ENCODE assay signal across 8 cellular contexts in genomic region chr19:49157445-49158224, GRCh38. TPM values are rescaled to one million over a fixed set of nuclear protein-coding genes. Genes with fewer than 3 reads are reported as not detected.
DNase-seq lines count a peak whose midpoint lies in the region; ATAC-seq, FAIRE-seq and TF ChIP-seq lines count a peak whose summit lies in the region.

TSS of gene TRPM4 (plus strand) at chr19:49157792. CDS start at chr19:49157867, 75 bp downstream.

- peak within 1 kb of the TSS; percentile 78 for H3K4me2 ChIP-seq in neuronal stem cell (ENCODE audit: insufficient read depth, low read length, poor library complexity, severe bottlenecking)

- peak within 1 kb of the TSS; percentile 91 for H2AFZ ChIP-seq in neuronal stem cell (ENCODE audit: low read length)

- H3K4me3 ChIP-seq in neuronal stem cell (ENCODE audit: low read length in 2 of 2): peak within 1 kb of the TSS; percentile 92 to 98
- peak within 1 kb of the TSS; percentile 92 for H3K4me3 ChIP-seq in upper lobe of right lung

- H3K27ac Mint-ChIP-seq in activated naive CD8-positive, alpha-beta T cell treated with anti-CD3 and anti-CD28 coated beads, Interleukin-2, amount 10 ng/mL, durations not matched to agents 7 days and 5 days: no peak within 1 kb of the TSS

- H3K9ac ChIP-seq in neuronal stem cell (ENCODE audit: low read depth, low read length, poor library complexity): peak within 1 kb of the TSS; percentile 94

- peak within 1 kb of the TSS; percentile 84 for H2BK15ac ChIP-seq in neuronal stem cell (ENCODE audit: low read length)

- H3K4me1 ChIP-seq in neuronal stem cell (ENCODE audit: control insufficient read depth in 2 of 2, insufficient read depth in 1 of 2, low read depth in 1 of 2, low read length in 2 of 2) (peaks cover 16 to 20% of the 10 kb centered on the region in 2 donors), upper lobe of right lung (no peaks in the 10 kb centered on the region)

- H3K9me3 Mint-ChIP-seq in activated naive CD8-positive, alpha-beta T cell treated with anti-CD3 and anti-CD28 coated beads, Interleukin-2, amount 10 ng/mL, durations not matched to agents 7 days and 5 days: no peaks in the 10 kb centered on the region

- H3K9me3 ChIP-seq in neuronal stem cell (replicated peaks in 1 of 2; ENCODE audit: control insufficient read depth in 2 of 2, insufficient read depth in 1 of 2, low read depth in 1 of 2, low read length in 2 of 2): peaks cover 0 to 2% of the 10 kb centered on the region in 2 donors
- H3K9me3 ChIP-seq in upper lobe of right lung: no peaks in the 10 kb centered on the region

- peak; percentile 71 for ATAC-seq in activated naive CD8-positive, alpha-beta T cell treated with anti-CD3 and anti-CD28 coated beads, Interleukin-2, amount 10 ng/mL, durations not matched to agents 7 days and 5 days (ENCODE audit: low read depth)
- ATAC-seq in upper lobe of right lung: peak; percentile 96
- ATAC-seq in GM19463 (IDR thresholded peaks at IDR 0.05; ENCODE audit: unreplicated experiment): no peak

- H2BK5ac ChIP-seq in neuronal stem cell (ENCODE audit: low read length): peak within 1 kb of the TSS; percentile 53

- peaks cover 7% of the 10 kb centered on the region for H3K4me1 Mint-ChIP-seq in activated naive CD8-positive, alpha-beta T cell treated with anti-CD3 and anti-CD28 coated beads, Interleukin-2, amount 10 ng/mL, durations not matched to agents 7 days and 5 days

- FAIRE-seq in HTR-8/SVneo (lab: Jason Lieb, UNC): peak; percentile 77

- peak within 1 kb of the TSS; percentile 62 for H3K4me3 Mint-ChIP-seq in activated naive CD8-positive, alpha-beta T cell treated with anti-CD3 and anti-CD28 coated beads, Interleukin-2, amount 10 ng/mL, durations not matched to agents 7 days and 5 days

- no peak within 1 kb of the TSS for H4K91ac ChIP-seq in neuronal stem cell (ENCODE audit: low read depth, low read length, poor library complexity)

- H3K27ac ChIP-seq in neuronal stem cell (replicated peaks; ENCODE audit: low read length) (no peak within 1 kb of the TSS), upper lobe of right lung (peak within 1 kb of the TSS; percentile 83)

- peak within 1 kb of the TSS; percentile 72 for H2BK120ac ChIP-seq in neuronal stem cell (ENCODE audit: low read depth, low read length)

- H3K36me3 ChIP-seq in neuronal stem cell (replicated peaks in 1 of 2; ENCODE audit: control insufficient read depth in 2 of 2, insufficient read depth in 2 of 2, low read length in 2 of 2): peaks cover 0 to 20% of the 10 kb centered on the region in 2 donors
- no peaks in the 10 kb centered on the region for H3K36me3 ChIP-seq in upper lobe of right lung

- peaks cover 2% of the 10 kb centered on the region for H3K79me1 ChIP-seq in neuronal stem cell (ENCODE audit: low read depth, low read length)

- POLR2A ChIA-PET in activated naive CD8-positive, alpha-beta T cell treated with anti-CD3 and anti-CD28 coated beads, Interleukin-2, amount 10 ng/mL, durations not matched to agents 7 days and 5 days (lab: Charles Lee): no interaction called here

- peak within 1 kb of the TSS; percentile 94 for H3K4ac ChIP-seq in neuronal stem cell (ENCODE audit: low read length)

- no peak within 1 kb of the TSS for H2BK12ac ChIP-seq in neuronal stem cell (ENCODE audit: low read length)

- no CpG with 5 or more reads among the region's 41 CpGs for WGBS in neuronal stem cell (ENCODE audit: extremely low coverage in 2 of 2, insufficient read length in 2 of 2, insufficient replicate concordance in 1 of 2), 2 donors

- peak; percentile 95 for DNase-seq in AG20443 (ENCODE audit: low spot score)
- peak; percentile 82 for DNase-seq in HTR-8/SVneo (ENCODE audit: insufficient read length, low spot score)
- peak; percentile 51 for DNase-seq in OCI-M2 (lab: John Stamatoyannopoulos, UW; ENCODE audit: unreplicated experiment)
- DNase-seq in activated naive CD8-positive, alpha-beta T cell treated with anti-CD3 and anti-CD28 coated beads, Interleukin-2, amount 10 ng/mL, durations not matched to agents 7 days and 5 days: peak; percentile 66
- peak; percentile 83 for DNase-seq in glomerular visceral epithelial cell (ENCODE audit: extremely low spot score)
- peak; percentile 83 for DNase-seq in neuronal stem cell (ENCODE audit: low spot score)
- DNase-seq in upper lobe of right lung: peak; percentile 96

- H3K27me3 Mint-ChIP-seq in activated naive CD8-positive, alpha-beta T cell treated with anti-CD3 and anti-CD28 coated beads, Interleukin-2, amount 10 ng/mL, durations not matched to agents 7 days and 5 days: peaks cover 47% of the 10 kb centered on the region

- peak within 1 kb of the TSS; percentile 79 for H3K14ac ChIP-seq in neuronal stem cell (ENCODE audit: low read length)

- intact Hi-C loops in upper lobe of right lung (cut with DNase I): no loop called here

- TF ChIP-seq CTCF in upper lobe of right lung (IDR thresholded peaks at IDR 0.05): no peak

- H3K27me3 ChIP-seq in neuronal stem cell (ENCODE audit: control insufficient read depth in 3 of 3, insufficient read depth in 3 of 3, low read depth in 1 of 3, low read length in 3 of 3) (peaks cover 0 to 15% (median 0%) of the 10 kb centered on the region in 3 experiments), upper lobe of right lung (no peaks in the 10 kb centered on the region)

- peak within 1 kb of the TSS; percentile 99 for H3K23ac ChIP-seq in neuronal stem cell (ENCODE audit: low read depth, low read length, poor library complexity)

- peak within 1 kb of the TSS; percentile 60 for H2AK5ac ChIP-seq in neuronal stem cell (ENCODE audit: low read depth, low read length)

- no peaks in the 10 kb centered on the region for H3K36me3 Mint-ChIP-seq in activated naive CD8-positive, alpha-beta T cell treated with anti-CD3 and anti-CD28 coated beads, Interleukin-2, amount 10 ng/mL, durations not matched to agents 7 days and 5 days

- H4K8ac ChIP-seq in neuronal stem cell (ENCODE audit: low read depth, low read length): peak within 1 kb of the TSS; percentile 1

- peak within 1 kb of the TSS; percentile 97 for H3K18ac ChIP-seq in neuronal stem cell (ENCODE audit: low read length)

RNA-seq across cellular contexts. Expression of gene TRPM4, which starts in this region (rescaled TPM):
- under 1 TPM; 0.19 to 0.34 TPM for total RNA-seq in activated naive CD8-positive, alpha-beta T cell treated with anti-CD3 and anti-CD28 coated beads, Interleukin-2, amount 10 ng/mL, durations not matched to agents 7 days and 5 days
- polyA plus RNA-seq in neuronal stem cell (2013, experiment 1 of 2): 4.2 TPM
- polyA plus RNA-seq in neuronal stem cell (2013, experiment 2 of 2): 4.4 TPM
- 44.3 TPM for total RNA-seq in upper lobe of right lung

Comparison
In these comparisons a context has a peak if more than half of its experiments do, and no peak if none do; other contexts are left out.
1. RNA of gene TRPM4 (total RNA-seq): 44.3 TPM in upper lobe of right lung (single experiment); 0.19 to 0.34 TPM in activated naive CD8-positive, alpha-beta T cell treated with anti-CD3 and anti-CD28 coated beads, Interleukin-2, amount 10 ng/mL, durations not matched to agents 7 days and 5 days; every median in the first group is over 10 times any median in the second.
2. Peak in DNase-seq and ATAC-seq in activated naive CD8-positive, alpha-beta T cell treated with anti-CD3 and anti-CD28 coated beads, Interleukin-2, amount 10 ng/mL, durations not matched to agents 7 days and 5 days; RNA of the gene not detected or under 1 TPM.
3. Peak in every context shown above with its lines, with median percentiles within 50 percentile points of each other: DNase-seq.